8 cellular contexts compared by ENCODE assay signal in the genomic region with DNA sequence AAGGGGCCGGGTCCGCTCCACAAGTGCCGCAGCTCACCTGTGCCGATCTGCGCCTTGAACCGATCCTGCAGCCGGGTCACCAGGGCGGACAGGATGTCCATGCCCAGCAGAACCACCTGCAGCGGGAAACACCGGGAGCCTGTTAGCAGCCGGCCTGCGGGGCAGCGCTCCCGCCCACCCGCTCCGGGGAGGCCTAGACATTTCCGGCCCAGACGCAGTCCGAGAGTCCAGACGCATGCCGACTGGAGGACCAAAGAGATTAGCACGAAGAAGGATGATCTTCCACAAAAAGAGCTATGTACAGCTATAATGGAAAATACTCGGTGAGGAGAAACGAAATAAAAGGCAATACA. TPM values are rescaled to one million over a fixed set of nuclear protein-coding genes. Genes with fewer than 3 reads are reported as not detected.
DNase-seq lines count a peak whose midpoint lies in the region; ATAC-seq and TF ChIP-seq lines count a peak whose summit lies in the region.

No MANE protein-coding gene starts in this region.

- peak overlapping the region; percentile 75 for H3K4me3 Mint-ChIP-seq in endodermal cell

- no peaks in the 10 kb centered on the region for H3K27me3 Mint-ChIP-seq in endodermal cell (ENCODE audit: insufficient read depth)

- H3K36me3 ChIP-seq in endodermal cell (ENCODE audit: control insufficient read depth, insufficient read depth, low read length), result peaks cover 22% of the 10 kb centered on the region
- H3K36me3 ChIP-seq in muscle layer of colon (ENCODE audit: insufficient read depth, low read length), result peaks cover 2% of the 10 kb centered on the region

- no peaks in the 10 kb centered on the region for H3K27me3 ChIP-seq in endodermal cell (ENCODE audit: control insufficient read depth, insufficient read depth, low read length, poor library complexity, severe bottlenecking)
- H3K27me3 ChIP-seq in muscle layer of colon (ENCODE audit: control insufficient read depth in 1 of 2, insufficient read depth in 2 of 2, low read length in 2 of 2), result no peaks in the 10 kb centered on the region

- peaks cover 22% of the 10 kb centered on the region for H3K36me3 Mint-ChIP-seq in endodermal cell (ENCODE audit: low read depth)

- H3K27ac ChIP-seq in endodermal cell (ENCODE audit: low read depth, low read length) (peak overlapping the region; percentile 100), muscle layer of colon (ENCODE audit: low read depth, low read length) (peak overlapping the region; percentile 96)

- peak; percentile 78 for DNase-seq in DMS79 treated with DMSO at 0.1 percent for 48 hours (lab: John Stamatoyannopoulos, UW)
- no peak for DNase-seq in DMS79 (lab: John Stamatoyannopoulos, UW)
- peak; percentile 80 for DNase-seq in SW480 (ENCODE audit: low spot score)
- peak; percentile 94 for DNase-seq in endodermal cell
- peak; percentile 71 for DNase-seq in ureter (ENCODE audit: low spot score)

- no peak for TF ChIP-seq CTCF in endodermal cell (conservative IDR thresholded peaks at IDR 0.05)

- H3K4me3 ChIP-seq in endodermal cell (ENCODE audit: low read length) (peak overlapping the region; percentile 87), muscle layer of colon (ENCODE audit: low read depth in 1 of 2, low read length in 2 of 2) (peak overlapping the region; percentile 79 to 89)

- H3K4me1 ChIP-seq in endodermal cell (ENCODE audit: control insufficient read depth, insufficient read depth, low read length) (peaks cover 12% of the 10 kb centered on the region), muscle layer of colon (ENCODE audit: insufficient read depth, low read length) (peaks cover 30% of the 10 kb centered on the region)

- H3K9ac ChIP-seq in endodermal cell (ENCODE audit: extremely low read depth, low read length, poor library complexity, severe bottlenecking) (peak overlapping the region; percentile 93), muscle layer of colon (ENCODE audit: low read length) (no peak overlapping the region)

- H3K9me3 ChIP-seq in endodermal cell (ENCODE audit: control insufficient read depth, low read length), result no peaks in the 10 kb centered on the region
- H3K9me3 ChIP-seq in muscle layer of colon (ENCODE audit: low read length), result no peaks in the 10 kb centered on the region

- peak overlapping the region; percentile 98 for H3K27ac Mint-ChIP-seq in endodermal cell

- peaks cover 42% of the 10 kb centered on the region for H3K4me1 Mint-ChIP-seq in endodermal cell

- ATAC-seq in GM21360 (IDR thresholded peaks at IDR 0.05; ENCODE audit: unreplicated experiment), result peak; percentile 44
- peak; percentile 47 for ATAC-seq in HG03571 (IDR thresholded peaks at IDR 0.05; ENCODE audit: unreplicated experiment)

- H3K9me3 Mint-ChIP-seq in endodermal cell, result no peaks in the 10 kb centered on the region

- 0% methylated on average over 8 to 24 of the region's 24 CpGs for WGBS in endodermal cell (ENCODE audit: insufficient coverage in 1 of 2, insufficient read length in 1 of 2), 2 experiments

RNA-seq across cellular contexts. Expression of a gene that starts 0.5 kb away (rescaled TPM):
- total RNA-seq in endodermal cell (not detected), ureter (not detected)
- polyA plus RNA-seq in endodermal cell (2013, experiment 1 of 2), result 2,034 TPM
- polyA plus RNA-seq in endodermal cell (2013, experiment 2 of 2), result 2,520 TPM
